In genomic region chr1:160449494-160449893, GRCh38 we compare ENCODE assay signal across 8 cellular contexts.
"Had no signal": no experiment of that assay in that cellular context is flagged by ENCODE, and none has a peak within 500 bp of the region (broad histone marks: within the 10 kb centered on the region; RNA-seq: fewer than 3 reads in every experiment).

No MANE protein-coding gene starts in this region.

- DNase-seq: H9, HCEC 1CT, IMR-90, KBM-7 had no signal

- ATAC-seq: GM23338 had no signal

- H2AFZ ChIP-seq: GM23338 had no signal

- H3K4me3 Mint-ChIP-seq: GM23338, H9 had no signal

- H3K27ac Mint-ChIP-seq: GM23338, H9 had no signal

- FAIRE-seq: H1, H54, HTR-8/SVneo had no signal

- H3K4me2 ChIP-seq: GM23338 had no signal

- H3K4me3 ChIP-seq: GM23338 had no signal

- H3K9me3 Mint-ChIP-seq: GM23338, H9 had no signal

- H3K4me1 Mint-ChIP-seq: GM23338, H9 had no signal
